Comparison of ENCODE assay signal across 11 cellular contexts in genomic region chr6:118710616-118711015, GRCh38. TPM values are rescaled to one million over a fixed set of nuclear protein-coding genes. Genes with fewer than 3 reads are reported as not detected.
DNase-seq lines count a peak whose midpoint lies in the region; ATAC-seq, FAIRE-seq and TF ChIP-seq lines count a peak whose summit lies in the region.
"Had no signal": no experiment of that assay in that cellular context is flagged by ENCODE, and none has a peak within 500 bp of the region (broad histone marks: within the 10 kb centered on the region; RNA-seq: fewer than 3 reads in every experiment).

No MANE protein-coding gene starts in this region.

- H3K9me3 Mint-ChIP-seq in CD4-positive, alpha-beta T cell, result no peaks in the 10 kb centered on the region
- no peaks in the 10 kb centered on the region for H3K9me3 Mint-ChIP-seq in activated naive CD8-positive, alpha-beta T cell (ENCODE audit: low read depth)
- peaks cover 3% of the 10 kb centered on the region for H3K9me3 Mint-ChIP-seq in natural killer cell treated with Interleukin-12 subunit alpha and Interleukin-12 subunit beta and Interleukin-15 and Interleukin-18, amount 100 ng/mL, for 72 hours

- no peaks in the 10 kb centered on the region for H3K27me3 ChIP-seq in CD4-positive, alpha-beta T cell (ENCODE audit: control insufficient read depth, insufficient read depth, low read length)

- peak overlapping the region; percentile 32 for H3K27ac ChIP-seq in CD4-positive, alpha-beta T cell (ENCODE audit: low read depth, low read length)
- H3K27ac ChIP-seq: neutrophil had no signal

- H3K27me3 Mint-ChIP-seq in CD4-positive, alpha-beta T cell, result no peaks in the 10 kb centered on the region
- H3K27me3 Mint-ChIP-seq in activated naive CD8-positive, alpha-beta T cell, result no peaks in the 10 kb centered on the region
- no peaks in the 10 kb centered on the region for H3K27me3 Mint-ChIP-seq in natural killer cell treated with Interleukin-12 subunit alpha and Interleukin-12 subunit beta and Interleukin-15 and Interleukin-18, amount 100 ng/mL, for 72 hours

- peaks cover 39% of the 10 kb centered on the region for H3K36me3 Mint-ChIP-seq in CD4-positive, alpha-beta T cell (ENCODE audit: low read depth)
- H3K36me3 Mint-ChIP-seq in activated naive CD8-positive, alpha-beta T cell, result no peaks in the 10 kb centered on the region
- H3K36me3 Mint-ChIP-seq in natural killer cell treated with Interleukin-12 subunit alpha and Interleukin-12 subunit beta and Interleukin-15 and Interleukin-18, amount 100 ng/mL, for 72 hours, result no peaks in the 10 kb centered on the region

- no peak for ATAC-seq in CD4-positive, alpha-beta T cell (ENCODE audit: poor library complexity)
- ATAC-seq in natural killer cell treated with Interleukin-12 subunit alpha and Interleukin-12 subunit beta and Interleukin-15 and Interleukin-18, amount 100 ng/mL, for 72 hours, result no peak
- ATAC-seq: Right ventricle myocardium inferior had no signal

- CTCF ChIA-PET in CD4-positive, alpha-beta T cell (lab: Charles Lee), result interaction anchor here (1.0 to 2.3 kb wide), 5 partner anchors 13 to 186 kb away, joined by 3 to 17 read pairs (median 6); partner anchors contain the start of gene ASF1A

- POLR2A ChIA-PET in CD4-positive, alpha-beta T cell (lab: Charles Lee), result interaction anchor here (0.6 to 5.4 kb wide), 27 partner anchors 9 to 1162 kb away, joined by 3 to 87 read pairs (median 7); partner anchors contain the start of genes ASF1A and CEP85L

- peak overlapping the region; percentile 97 for H3K27ac Mint-ChIP-seq in CD4-positive, alpha-beta T cell
- peak overlapping the region; percentile 99 for H3K27ac Mint-ChIP-seq in activated naive CD8-positive, alpha-beta T cell
- H3K27ac Mint-ChIP-seq in natural killer cell treated with Interleukin-12 subunit alpha and Interleukin-12 subunit beta and Interleukin-15 and Interleukin-18, amount 100 ng/mL, for 72 hours, result peak overlapping the region; percentile 93 to 97

- no peak for DNase-seq in CD4-positive, alpha-beta T cell
- DNase-seq in NCI-H2029 (lab: John Stamatoyannopoulos, UW), result peak; percentile 33
- DNase-seq in natural killer cell treated with Interleukin-12 subunit alpha and Interleukin-12 subunit beta and Interleukin-15 and Interleukin-18, amount 100 ng/mL, for 72 hours (ENCODE audit: low spot score), result no peak
- DNase-seq in mesenteric fat pad (ENCODE audit: low spot score), result no peak
- DNase-seq in inferior parietal cortex (ENCODE audit: extremely low spot score), result no peak
- no peak for DNase-seq in DMS 273 treated with DMSO at 0.1 percent for 48 hours (lab: John Stamatoyannopoulos, UW)
- no peak for DNase-seq in urothelium cell line (ENCODE audit: low spot score)

- peaks cover 79% of the 10 kb centered on the region for H3K4me1 Mint-ChIP-seq in CD4-positive, alpha-beta T cell (ENCODE audit: low read depth)
- peaks cover 81% of the 10 kb centered on the region for H3K4me1 Mint-ChIP-seq in activated naive CD8-positive, alpha-beta T cell (ENCODE audit: low read depth)
- peaks cover 54 to 58% of the 10 kb centered on the region in 2 donors for H3K4me1 Mint-ChIP-seq in natural killer cell treated with Interleukin-12 subunit alpha and Interleukin-12 subunit beta and Interleukin-15 and Interleukin-18, amount 100 ng/mL, for 72 hours (ENCODE audit: low read depth in 2 of 2)

- no peaks in the 10 kb centered on the region for H3K9me3 ChIP-seq in CD4-positive, alpha-beta T cell (ENCODE audit: control insufficient read depth, low read length)
- H3K9me3 ChIP-seq: neutrophil had no signal

- TF ChIP-seq CTCF in CD4-positive, alpha-beta T cell (IDR thresholded peaks at IDR 0.05), result no peak

- peak overlapping the region; percentile 98 for H3K4me3 Mint-ChIP-seq in CD4-positive, alpha-beta T cell
- H3K4me3 Mint-ChIP-seq in activated naive CD8-positive, alpha-beta T cell, result peak overlapping the region; percentile 97
- peak overlapping the region; percentile 31 for H3K4me3 Mint-ChIP-seq in natural killer cell treated with Interleukin-12 subunit alpha and Interleukin-12 subunit beta and Interleukin-15 and Interleukin-18, amount 100 ng/mL, for 72 hours

- FAIRE-seq in urothelium cell line (lab: Jason Lieb, UNC), result no peak
- FAIRE-seq: frontal cortex had no signal

- intact Hi-C loops in CD4-positive, alpha-beta T cell (cut with DNase I, micrococcal nuclease), result loop anchor here (1.0 to 10.0 kb wide), 5 partner anchors 9 to 1036 kb away; partner anchors contain the start of genes CEP85L (in 2 of the 2) and NUS1 (in 1 of the 2)

RNA-seq across cellular contexts. Expression of gene CEP85L, which starts 59.2 kb away (rescaled TPM):
- total RNA-seq in CD4-positive, alpha-beta T cell, result 10 to 100 TPM; 76.2 to 80.7 TPM
- 10 to 100 TPM; 35.7 to 47.4 TPM for total RNA-seq in natural killer cell treated with Interleukin-12 subunit alpha and Interleukin-12 subunit beta and Interleukin-15 and Interleukin-18, amount 100 ng/mL, for 72 hours
- total RNA-seq in mesenteric fat pad, result 11.6 TPM

Comparison
In these comparisons a context has a peak if more than half of its experiments do, and no peak if none do; other contexts are left out.
1. H3K4me3 Mint-ChIP-seq: peak in every context shown above with its lines; median percentile 98 in CD4-positive, alpha-beta T cell; 97 in activated naive CD8-positive, alpha-beta T cell; 31 in natural killer cell treated with Interleukin-12 subunit alpha and Interleukin-12 subunit beta and Interleukin-15 and Interleukin-18, amount 100 ng/mL, for 72 hours.